ENCODE assay signal across 18 cellular contexts in the genomic region with DNA sequence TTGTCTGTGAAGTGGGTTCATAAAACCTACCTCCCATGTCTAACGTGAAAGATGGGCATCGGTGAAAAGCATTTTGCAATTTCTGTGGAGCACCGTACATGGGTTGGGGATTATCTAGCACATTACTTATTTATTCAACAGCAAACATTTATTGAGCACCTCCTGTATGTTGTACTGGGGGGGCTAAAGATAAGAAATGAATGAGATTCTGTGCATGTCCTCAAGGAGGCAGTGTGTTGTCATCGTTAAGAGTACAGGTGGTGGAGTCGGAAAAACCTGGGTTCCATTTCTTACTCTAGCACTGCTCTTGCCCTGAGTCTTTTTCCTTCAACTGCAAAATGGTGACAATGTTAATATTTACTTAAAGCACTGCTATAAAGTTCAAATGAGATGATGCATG. TPM values are rescaled to one million over a fixed set of nuclear protein-coding genes. Genes with fewer than 3 reads are reported as not detected.
A peak's percentile ranks its signal among the peaks of the same experiment; 100 is the strongest.
DNase-seq lines count a peak whose midpoint lies in the region; ATAC-seq and TF ChIP-seq lines count a peak whose summit lies in the region.
"Had no signal": no experiment of that assay in that cellular context is flagged by ENCODE, and none has a peak within 500 bp of the region (broad histone marks: within the 10 kb centered on the region; RNA-seq: fewer than 3 reads in every experiment).

No MANE protein-coding gene starts in this region.

- H3K4me2 ChIP-seq in DND-41 (ENCODE audit: insufficient read depth, low read length) = no peak overlapping the region

- no peaks in the 10 kb centered on the region for H3K9me3 Mint-ChIP-seq in endodermal cell
- no peaks in the 10 kb centered on the region for H3K9me3 Mint-ChIP-seq in activated T-helper 2 cell treated with anti-CD3 and anti-CD28 coated beads, Interferon-gamma antibody, Interleukin-2, Interleukin-4, amounts not matched to agents 10 μg/mL and 5 μg/mL and 100 μg/mL, durations not matched to agents 14 hours and 24 hours and 36 hours
- H3K9me3 Mint-ChIP-seq: T-cell had no signal

- H2AFZ ChIP-seq in DND-41 (ENCODE audit: low read depth, low read length) = no peak overlapping the region

- no peak overlapping the region for H3K27ac Mint-ChIP-seq in endodermal cell
- no peak overlapping the region for H3K27ac Mint-ChIP-seq in activated T-helper 2 cell treated with anti-CD3 and anti-CD28 coated beads, Interferon-gamma antibody, Interleukin-2, Interleukin-4, amounts not matched to agents 10 μg/mL and 5 μg/mL and 100 μg/mL, durations not matched to agents 14 hours and 24 hours and 36 hours
- H3K27ac Mint-ChIP-seq: T-cell had no signal

- H3K27me3 Mint-ChIP-seq in endodermal cell (ENCODE audit: insufficient read depth) = peaks cover 23% of the 10 kb centered on the region
- peaks cover 17% of the 10 kb centered on the region for H3K27me3 Mint-ChIP-seq in activated T-helper 2 cell treated with anti-CD3 and anti-CD28 coated beads, Interferon-gamma antibody, Interleukin-2, Interleukin-4, amounts not matched to agents 10 μg/mL and 5 μg/mL and 100 μg/mL, durations not matched to agents 14 hours and 24 hours and 36 hours (ENCODE audit: low read depth)

- whole genome bisulfite sequencing in endodermal cell (ENCODE audit: insufficient coverage in 1 of 2, insufficient read length in 1 of 2), 2 experiments = 60 to 85% methylated on average over 1 to 5 of the region's 5 CpGs

- H3K27ac ChIP-seq in DND-41 (ENCODE audit: low read length) = no peak overlapping the region
- H3K27ac ChIP-seq in endodermal cell (ENCODE audit: low read depth, low read length) = no peak overlapping the region
- no peak overlapping the region for H3K27ac ChIP-seq in upper lobe of right lung

- no peaks in the 10 kb centered on the region for H3K36me3 ChIP-seq in DND-41 (ENCODE audit: insufficient read depth, low read length)
- no peaks in the 10 kb centered on the region for H3K36me3 ChIP-seq in endodermal cell (ENCODE audit: control insufficient read depth, insufficient read depth, low read length)
- H3K36me3 ChIP-seq in upper lobe of right lung = no peaks in the 10 kb centered on the region
- H3K36me3 ChIP-seq: BE2C had no signal

- no peak overlapping the region for H3K4me3 Mint-ChIP-seq in endodermal cell
- H3K4me3 Mint-ChIP-seq in activated T-helper 2 cell treated with anti-CD3 and anti-CD28 coated beads, Interferon-gamma antibody, Interleukin-2, Interleukin-4, amounts not matched to agents 10 μg/mL and 5 μg/mL and 100 μg/mL, durations not matched to agents 14 hours and 24 hours and 36 hours (ENCODE audit: low read depth) = no peak overlapping the region
- H3K4me3 Mint-ChIP-seq: T-cell had no signal

- H3K36me3 Mint-ChIP-seq in endodermal cell (ENCODE audit: low read depth) = no peaks in the 10 kb centered on the region
- no peaks in the 10 kb centered on the region for H3K36me3 Mint-ChIP-seq in activated T-helper 2 cell treated with anti-CD3 and anti-CD28 coated beads, Interferon-gamma antibody, Interleukin-2, Interleukin-4, amounts not matched to agents 10 μg/mL and 5 μg/mL and 100 μg/mL, durations not matched to agents 14 hours and 24 hours and 36 hours (ENCODE audit: low read depth)
- H3K36me3 Mint-ChIP-seq: T-cell had no signal

- H3K4me3 ChIP-seq in DND-41 (ENCODE audit: low read depth in 1 of 2, low read length in 2 of 2) (no peak overlapping the region), GM12875 (ENCODE audit: low read depth, low read length) (no peak overlapping the region), endodermal cell (ENCODE audit: low read length) (no peak overlapping the region), upper lobe of right lung (no peak overlapping the region)

- no peak overlapping the region for H3K9ac ChIP-seq in DND-41 (ENCODE audit: low read depth, low read length)
- no peak overlapping the region for H3K9ac ChIP-seq in endodermal cell (ENCODE audit: extremely low read depth, low read length, poor library complexity, severe bottlenecking)

- H3K4me1 ChIP-seq in DND-41 (ENCODE audit: insufficient read depth, low read length) (no peaks in the 10 kb centered on the region), endodermal cell (ENCODE audit: control insufficient read depth, insufficient read depth, low read length) (no peaks in the 10 kb centered on the region), upper lobe of right lung (no peaks in the 10 kb centered on the region)
- H3K4me1 ChIP-seq: BE2C had no signal

- H3K9me3 ChIP-seq in DND-41 (ENCODE audit: insufficient read depth, low read length, severe bottlenecking) (no peaks in the 10 kb centered on the region), endodermal cell (ENCODE audit: control insufficient read depth, low read length) (no peaks in the 10 kb centered on the region), upper lobe of right lung (no peaks in the 10 kb centered on the region)
- H3K9me3 ChIP-seq: BE2C had no signal

- H4K20me1 ChIP-seq in DND-41 (ENCODE audit: insufficient read depth, low read length) = no peaks in the 10 kb centered on the region

- intact Hi-C loops in upper lobe of right lung (cut with DNase I) = no loop called here
- intact Hi-C loops in activated T-helper 2 cell treated with anti-CD3 and anti-CD28 coated beads, Interferon-gamma antibody, Interleukin-2, Interleukin-4, amounts not matched to agents 10 μg/mL and 5 μg/mL and 100 μg/mL, durations not matched to agents 14 hours and 24 hours and 36 hours (cut with micrococcal nuclease) = no loop called here

- ATAC-seq in DND-41 (ENCODE audit: insufficient read depth, low read depth) (no peak), upper lobe of right lung (no peak)
- ATAC-seq: Panc1, T-cell had no signal

- H3K79me2 ChIP-seq in DND-41 (ENCODE audit: insufficient read depth, low read length) = no peaks in the 10 kb centered on the region

- peaks cover 4% of the 10 kb centered on the region for H3K4me1 Mint-ChIP-seq in endodermal cell
- peaks cover 3% of the 10 kb centered on the region for H3K4me1 Mint-ChIP-seq in activated T-helper 2 cell treated with anti-CD3 and anti-CD28 coated beads, Interferon-gamma antibody, Interleukin-2, Interleukin-4, amounts not matched to agents 10 μg/mL and 5 μg/mL and 100 μg/mL, durations not matched to agents 14 hours and 24 hours and 36 hours (ENCODE audit: low read depth)

- DNase-seq in DND-41 (no peak), NCI-H69 (lab: John Stamatoyannopoulos, UW) (peak; percentile 16), endodermal cell (no peak), upper lobe of right lung (no peak), GOT3 (lab: John Stamatoyannopoulos, UW) (no peak), OCI-M1 (lab: John Stamatoyannopoulos, UW) (no peak)
- DNase-seq in activated T-helper 2 cell treated with anti-CD3 and anti-CD28 coated beads, Interferon-gamma antibody, Interleukin-2, Interleukin-4, amounts not matched to agents 10 μg/mL and 5 μg/mL and 100 μg/mL, durations not matched to agents 14 hours and 24 hours and 36 hours (ENCODE audit: low spot score) = no peak
- DNase-seq: BE2C; DMS153; Kasumi-1; NCI-H187 treated with DMSO at 0.1 percent for 48 hours; NCI-H446 treated with DMSO at 0.1 percent for 48 hours; stimulated activated CD4-positive, alpha-beta T cell treated with anti-CD3 and anti-CD28 coated beads, Interleukin-4, amount 100 ng/mL, for 1 hour; stimulated activated CD8-positive, alpha-beta memory T cell treated with anti-CD3 and anti-CD28 coated beads, Interleukin-4, amount 100 ng/mL, for 48 hours; T-cell had no signal

- peak; percentile 5 for TF ChIP-seq CTCF in DND-41 (IDR thresholded peaks at IDR 0.05; ENCODE audit: borderline replicate concordance, extremely low read depth, low read length, poor library complexity, severe bottlenecking)
- peak; percentile 58 for TF ChIP-seq CTCF in GM12875 (IDR thresholded peaks at IDR 0.05; ENCODE audit: borderline replicate concordance, insufficient read depth, low read depth, low read length)
- peak; percentile 67 for TF ChIP-seq CTCF in endodermal cell (conservative IDR thresholded peaks at IDR 0.05)
- TF ChIP-seq CTCF in upper lobe of right lung (IDR thresholded peaks at IDR 0.05) = no peak

- H3K27me3 ChIP-seq in DND-41 (ENCODE audit: insufficient read depth, low read length, poor library complexity) = no peaks in the 10 kb centered on the region
- peaks cover 5% of the 10 kb centered on the region for H3K27me3 ChIP-seq in endodermal cell (ENCODE audit: control insufficient read depth, insufficient read depth, low read length, poor library complexity, severe bottlenecking)
- peaks cover 36% of the 10 kb centered on the region for H3K27me3 ChIP-seq in upper lobe of right lung
- H3K27me3 ChIP-seq: BE2C had no signal

RNA-seq across cellular contexts. Expression of gene DENND1A, which starts 30.4 kb away (rescaled TPM):
- total RNA-seq in endodermal cell (10 to 100 TPM; 29.5 to 38.4 TPM), upper lobe of right lung (15.4 TPM)
- 16.5 TPM for polyA plus RNA-seq in endodermal cell (2013, experiment 1 of 2)
- polyA plus RNA-seq in endodermal cell (2013, experiment 2 of 2) = 15.8 TPM
- 15.1 and 20.0 TPM in 2 replicates for total RNA-seq in activated T-helper 2 cell treated with anti-CD3 and anti-CD28 coated beads, Interferon-gamma antibody, Interleukin-2, Interleukin-4, amounts not matched to agents 10 μg/mL and 5 μg/mL and 100 μg/mL, durations not matched to agents 14 hours and 24 hours and 36 hours

RNA-seq across cellular contexts. Expression of gene LHX2, which starts 51.2 kb away (rescaled TPM):
- total RNA-seq in endodermal cell (under 1 TPM; 0.20 to 0.29 TPM), upper lobe of right lung (not detected)
- polyA plus RNA-seq in endodermal cell (2013, experiment 1 of 2) = 4.2 TPM
- 5.4 TPM for polyA plus RNA-seq in endodermal cell (2013, experiment 2 of 2)
- total RNA-seq in activated T-helper 2 cell treated with anti-CD3 and anti-CD28 coated beads, Interferon-gamma antibody, Interleukin-2, Interleukin-4, amounts not matched to agents 10 μg/mL and 5 μg/mL and 100 μg/mL, durations not matched to agents 14 hours and 24 hours and 36 hours = not detected in 2 replicates
- total RNA-seq: osteocyte, T-cell had no signal
